ENCODE assay signal across 29 cellular contexts in genomic region chr6:142195862-142196536, GRCh38. TPM values are rescaled to one million over a fixed set of nuclear protein-coding genes. Genes with fewer than 3 reads are reported as not detected.
DNase-seq lines count a peak whose midpoint lies in the region; ATAC-seq lines count a peak whose summit lies in the region.
"Had no signal": no experiment of that assay in that cellular context is flagged by ENCODE, and none has a peak within 500 bp of the region (broad histone marks: within the 10 kb centered on the region; RNA-seq: fewer than 3 reads in every experiment).

No MANE protein-coding gene starts in this region.

- CTCF ChIA-PET in T-cell (lab: Charles Lee) = interaction anchor here (0.6 to 3.0 kb wide), 13 partner anchors 9 to 1239 kb away, joined by 3 to 11 read pairs (median 4); no protein-coding TSS in a partner anchor

- no peak for ATAC-seq in T-cell (replicated peaks in 1 of 4)
- ATAC-seq in esophagus mucosa = peak; percentile 26
- no peak for ATAC-seq in HG03108 (IDR thresholded peaks at IDR 0.05; ENCODE audit: unreplicated experiment)
- ATAC-seq: gastrocnemius medialis, right cardiac atrium had no signal

- POLR2A ChIA-PET in T-cell (lab: Charles Lee) = interaction anchor here in 1 of 2 donors (0.5 to 0.7 kb wide), 3 partner anchors 37 to 737 kb away, joined by 3 to 5 read pairs (median 4); no protein-coding TSS in a partner anchor

- H3K4me3 Mint-ChIP-seq in activated T-cell treated with anti-CD3 and anti-CD28 coated beads, Interleukin-2, amount 50 U/mL, for 24 hours = no peak overlapping the region
- H3K4me3 Mint-ChIP-seq in T-cell = no peak overlapping the region
- H3K4me3 Mint-ChIP-seq in immature natural killer cell = no peak overlapping the region
- H3K4me3 Mint-ChIP-seq: activated B cell treated with CpG ODN at 0.5 μM for 24 hours, type B pancreatic cell had no signal

- no peaks in the 10 kb centered on the region for H3K9me3 ChIP-seq in skeletal muscle satellite cell (replicated peaks; ENCODE audit: low read length)
- H3K9me3 ChIP-seq: adrenal gland, gastrocnemius medialis, ovary had no signal

- no peaks in the 10 kb centered on the region for H3K9me3 Mint-ChIP-seq in activated T-cell treated with anti-CD3 and anti-CD28 coated beads, Interleukin-2, amount 50 U/mL, for 24 hours
- no peaks in the 10 kb centered on the region for H3K9me3 Mint-ChIP-seq in T-cell
- no peaks in the 10 kb centered on the region for H3K9me3 Mint-ChIP-seq in immature natural killer cell
- H3K9me3 Mint-ChIP-seq: activated B cell treated with CpG ODN at 0.5 μM for 24 hours, type B pancreatic cell had no signal

- H3K4me1 ChIP-seq in skeletal muscle satellite cell (ENCODE audit: control insufficient read depth, insufficient read depth, low read length) = peaks cover 12% of the 10 kb centered on the region
- H3K4me1 ChIP-seq: gastrocnemius medialis had no signal

- peak overlapping the region; percentile 37 for H3K4me2 ChIP-seq in skeletal muscle satellite cell (ENCODE audit: low read length)

- no peak for DNase-seq in activated T-cell treated with anti-CD3 and anti-CD28 coated beads, Interleukin-2, amount 50 U/mL, for 24 hours
- no peak for DNase-seq in activated T-cell treated with anti-CD3 and anti-CD28 coated beads, Interleukin-2, amount 50 U/mL, for 1 hour
- no peak for DNase-seq in T-cell
- DNase-seq in immature natural killer cell = no peak
- DNase-seq in ureter (ENCODE audit: low spot score) = no peak
- DNase-seq: 8988T; activated B cell treated with CpG ODN at 0.5 μM for 24 hours; activated CD4-positive, alpha-beta T cell treated with anti-CD3 and anti-CD28 coated beads, Interleukin-2, amount 50 U/mL, for 4 hours; activated gamma-delta T cell treated with Interleukin-2 at 50 U/mL for 16 hours; adrenal gland; COR-L47; gastrocnemius medialis; H7; kidney glomerular epithelial cell; NCI-H1694 treated with DMSO at 0.1 percent for 48 hours; NCI-H748 treated with DMSO at 0.1 percent for 48 hours; ovary; right cardiac atrium; T1000 had no signal

- no peak overlapping the region for H3K4me3 ChIP-seq in skeletal muscle satellite cell (ENCODE audit: low read length)
- H3K4me3 ChIP-seq: adrenal gland, gastrocnemius medialis, lung, ovary had no signal

- peaks cover 73% of the 10 kb centered on the region for H3K36me3 Mint-ChIP-seq in activated T-cell treated with anti-CD3 and anti-CD28 coated beads, Interleukin-2, amount 50 U/mL, for 24 hours (ENCODE audit: low read depth)
- H3K36me3 Mint-ChIP-seq in T-cell (peaks cover 26% of the 10 kb centered on the region), immature natural killer cell (peaks cover 8 to 15% (median 14%) of the 10 kb centered on the region in 3 donors)

- H3K27me3 Mint-ChIP-seq in activated T-cell treated with anti-CD3 and anti-CD28 coated beads, Interleukin-2, amount 50 U/mL, for 24 hours = no peaks in the 10 kb centered on the region
- H3K27me3 Mint-ChIP-seq in T-cell (no peaks in the 10 kb centered on the region), immature natural killer cell (ENCODE audit: low read depth in 3 of 3) (no peaks in the 10 kb centered on the region)
- H3K27me3 Mint-ChIP-seq: activated B cell treated with CpG ODN at 0.5 μM for 24 hours, type B pancreatic cell had no signal

- peak overlapping the region; percentile 7 for H3K9ac ChIP-seq in skeletal muscle satellite cell (ENCODE audit: low read depth, low read length)

- peaks cover 41% of the 10 kb centered on the region for H3K4me1 Mint-ChIP-seq in activated T-cell treated with anti-CD3 and anti-CD28 coated beads, Interleukin-2, amount 50 U/mL, for 24 hours (ENCODE audit: low read depth)
- H3K4me1 Mint-ChIP-seq in T-cell (peaks cover 43 to 53% (median 48%) of the 10 kb centered on the region in 3 donors), immature natural killer cell (peaks cover 18 to 29% of the 10 kb centered on the region in 2 donors)

- peak overlapping the region; percentile 0 for H3K27ac Mint-ChIP-seq in activated T-cell treated with anti-CD3 and anti-CD28 coated beads, Interleukin-2, amount 50 U/mL, for 24 hours
- H3K27ac Mint-ChIP-seq in T-cell = peak overlapping the region; percentile 31 to 48
- H3K27ac Mint-ChIP-seq in immature natural killer cell = peak overlapping the region in 2 of 6 donors; percentile 14 to 69
- H3K27ac Mint-ChIP-seq: activated B cell treated with CpG ODN at 0.5 μM for 24 hours, type B pancreatic cell had no signal

- peaks cover 16% of the 10 kb centered on the region for H3K36me3 ChIP-seq in skeletal muscle satellite cell (ENCODE audit: insufficient read depth, low read length)
- H3K36me3 ChIP-seq: ovary had no signal

- H3K27me3 ChIP-seq in skeletal muscle satellite cell (ENCODE audit: control insufficient read depth, insufficient read depth, low read length) = no peaks in the 10 kb centered on the region
- H3K27me3 ChIP-seq: adrenal gland, gastrocnemius medialis, ovary had no signal

RNA-seq across cellular contexts. Expression of gene VTA1, which starts 48.9 kb away (rescaled TPM):
- total RNA-seq in T-cell = 10 to 100 TPM; 19.2 to 31.5 (median 29.0) TPM
- total RNA-seq in esophagus mucosa = 36.4 TPM
- total RNA-seq in skeletal muscle satellite cell (2012; rRNA removed) = 65.4 and 65.5 TPM in 2 replicates
- polyA plus RNA-seq in immature natural killer cell = 10 to 100 TPM; 38.9 to 83.1 (median 81.2) TPM
- 42.3 TPM for total RNA-seq in ureter

RNA-seq across cellular contexts. Expression of gene NMBR, which starts 49.1 kb away (rescaled TPM):
- total RNA-seq in T-cell (not detected), esophagus mucosa (not detected), ureter (not detected)
- not detected in 2 replicates for total RNA-seq in skeletal muscle satellite cell (2012; rRNA removed)
- polyA plus RNA-seq in immature natural killer cell = not detected
- total RNA-seq: activated B cell treated with CpG ODN at 0.5 μM for 24 hours, cardiac septum, Daoy, dermis microvascular lymphatic vessel endothelial cell, epithelial cell of proximal tubule, H7, HT1080, right cardiac atrium had no signal
- polyA plus RNA-seq: adrenal gland, ovary, right cardiac atrium had no signal
